16 cellular contexts compared by ENCODE assay signal in the genomic region with DNA sequence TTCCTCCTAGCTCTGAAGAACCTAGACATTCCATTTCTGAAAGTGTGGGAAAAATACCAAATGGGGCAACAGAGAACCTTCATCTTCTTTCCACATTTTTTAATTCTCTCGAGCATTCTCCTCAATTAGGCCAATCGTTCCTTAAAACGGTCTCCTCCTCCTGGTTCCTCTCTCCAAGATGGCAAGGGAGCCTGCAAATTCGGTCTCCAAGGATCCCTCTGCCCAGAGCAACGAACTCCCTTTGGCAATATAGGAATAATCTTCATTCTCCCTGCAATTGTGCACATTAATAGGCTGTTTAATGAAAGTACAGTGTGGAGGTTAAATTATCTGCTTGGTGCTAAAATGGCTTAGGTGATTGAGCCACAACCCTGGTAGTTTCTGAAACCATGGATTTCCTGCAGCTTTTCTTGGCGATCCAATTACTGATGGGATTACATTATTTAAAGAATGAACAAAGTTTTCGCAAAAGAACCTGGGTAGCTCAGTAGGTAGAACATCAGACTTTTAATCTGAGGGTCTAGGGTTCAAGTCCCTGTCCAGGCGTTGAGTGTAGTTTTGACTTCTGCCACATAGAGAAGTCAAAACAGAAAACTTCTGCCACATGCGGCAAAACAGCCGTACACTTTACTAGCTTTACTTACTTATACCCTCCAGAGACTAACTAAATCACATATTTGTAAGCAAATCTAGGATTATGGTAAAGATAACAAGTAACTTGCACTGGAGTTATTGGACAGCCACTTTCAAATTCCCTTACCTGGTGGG.
DNase-seq lines count a peak whose midpoint lies in the region; TF ChIP-seq lines count a peak whose summit lies in the region.
"Had no signal": no experiment of that assay in that cellular context is flagged by ENCODE, and none has a peak within 500 bp of the region (broad histone marks: within the 10 kb centered on the region; RNA-seq: fewer than 3 reads in every experiment).

No MANE protein-coding gene starts in this region.

- H3K36me3 ChIP-seq in GM06990 (ENCODE audit: control insufficient read depth, insufficient read depth, low read length) (no peaks in the 10 kb centered on the region), iPS-20b (ENCODE audit: insufficient read depth, low read depth, low read length) (no peaks in the 10 kb centered on the region)

- no peak overlapping the region for H3K9ac ChIP-seq in iPS-20b (ENCODE audit: low read depth, low read length)

- H3K9me3 Mint-ChIP-seq in endothelial cell (ENCODE audit: unreplicated experiment) = no peaks in the 10 kb centered on the region
- H3K9me3 Mint-ChIP-seq: activated CD4-positive, alpha-beta T cell treated with anti-CD3 and anti-CD28 coated beads, Interleukin-2, amount 10 ng/mL, durations not matched to agents 24 days and 14 days; activated T-cell treated with anti-CD3 and anti-CD28 coated beads, Interleukin-2, amount 50 U/mL, for 72 hours; T-helper 2 cell treated with Interferon-gamma antibody and Interleukin-4, amounts not matched to agents 5 μg/mL and 100 μg/mL, for 36 hours had no signal

- DNase-seq in GM06990 (ENCODE audit: extremely low read depth, insufficient read length) (peak; percentile 20), HT1080 (ENCODE audit: low read depth) (peak; percentile 88), RPMI8226 (peak; percentile 69), COLO668 (lab: John Stamatoyannopoulos, UW; ENCODE audit: unreplicated experiment) (no peak), C1 segment of cervical spinal cord (lab: John Stamatoyannopoulos, UW) (no peak), endothelial cell (ENCODE audit: low spot score) (no peak)
- DNase-seq: activated CD4-positive, alpha-beta T cell treated with anti-CD3 and anti-CD28 coated beads, Interleukin-2, amount 10 ng/mL, durations not matched to agents 24 days and 14 days; activated T-cell treated with anti-CD3 and anti-CD28 coated beads, Interleukin-2, amount 50 U/mL, for 72 hours; amygdala; immature natural killer cell; substantia nigra had no signal

- H3K4me3 ChIP-seq in GM06990 (replicated peaks; ENCODE audit: low read depth, low read length) = no peak overlapping the region
- peak overlapping the region; percentile 53; the same call in 1 of the 2 replicates for H3K4me3 ChIP-seq in iPS-20b (ENCODE audit: low read length)
- H3K4me3 ChIP-seq: coronary artery had no signal

- no peaks in the 10 kb centered on the region for H3K9me3 ChIP-seq in iPS-20b (ENCODE audit: insufficient read depth, low read depth, low read length)

- no peak overlapping the region for H3K27ac ChIP-seq in iPS-20b (ENCODE audit: low read length)
- H3K27ac ChIP-seq: coronary artery, RWPE1 had no signal

- H3K4me1 ChIP-seq in iPS-20b (ENCODE audit: insufficient read depth, low read length) = no peaks in the 10 kb centered on the region

- no peak overlapping the region for H3K4me3 Mint-ChIP-seq in endothelial cell (ENCODE audit: unreplicated experiment)
- H3K4me3 Mint-ChIP-seq: activated CD4-positive, alpha-beta T cell treated with anti-CD3 and anti-CD28 coated beads, Interleukin-2, amount 10 ng/mL, durations not matched to agents 24 days and 14 days; activated T-cell treated with anti-CD3 and anti-CD28 coated beads, Interleukin-2, amount 50 U/mL, for 72 hours; immature natural killer cell; mesothelial cell of epicardium; T-helper 2 cell treated with Interferon-gamma antibody and Interleukin-4, amounts not matched to agents 5 μg/mL and 100 μg/mL, for 36 hours had no signal

- no peaks in the 10 kb centered on the region for H3K27me3 Mint-ChIP-seq in endothelial cell (ENCODE audit: unreplicated experiment)

- no peak for TF ChIP-seq CTCF in GM06990 (IDR thresholded peaks at IDR 0.05; ENCODE audit: insufficient read depth, low read length, poor library complexity, severe bottlenecking)
- TF ChIP-seq CTCF in endothelial cell (IDR thresholded peaks at IDR 0.05; ENCODE audit: unreplicated experiment) = no peak

- H3K4me1 Mint-ChIP-seq in endothelial cell (ENCODE audit: unreplicated experiment) = no peaks in the 10 kb centered on the region
- H3K4me1 Mint-ChIP-seq: activated CD4-positive, alpha-beta T cell treated with anti-CD3 and anti-CD28 coated beads, Interleukin-2, amount 10 ng/mL, durations not matched to agents 24 days and 14 days; immature natural killer cell; mesothelial cell of epicardium had no signal

- no peak overlapping the region for H3K27ac Mint-ChIP-seq in endothelial cell (ENCODE audit: unreplicated experiment)
- H3K27ac Mint-ChIP-seq: activated CD4-positive, alpha-beta T cell treated with anti-CD3 and anti-CD28 coated beads, Interleukin-2, amount 10 ng/mL, durations not matched to agents 24 days and 14 days; activated T-cell treated with anti-CD3 and anti-CD28 coated beads, Interleukin-2, amount 50 U/mL, for 72 hours; immature natural killer cell; mesothelial cell of epicardium; T-helper 2 cell treated with Interferon-gamma antibody and Interleukin-4, amounts not matched to agents 5 μg/mL and 100 μg/mL, for 36 hours had no signal

- H3K36me3 Mint-ChIP-seq in endothelial cell (ENCODE audit: low read depth, unreplicated experiment) = no peaks in the 10 kb centered on the region
- H3K36me3 Mint-ChIP-seq: immature natural killer cell, mesothelial cell of epicardium had no signal

- H3K27me3 ChIP-seq in GM06990 (replicated peaks; ENCODE audit: control insufficient read depth, insufficient read depth, low read length) (no peaks in the 10 kb centered on the region), iPS-20b (ENCODE audit: insufficient read depth, low read length) (peaks cover 9% of the 10 kb centered on the region)

Comparison
In these comparisons a context has a peak if more than half of its experiments do, and no peak if none do; other contexts are left out.
1. DNase-seq: peak in GM06990 (single experiment), HT1080 (single experiment) and RPMI8226 (single experiment); none in COLO668 (single experiment), C1 segment of cervical spinal cord (0 of 14) and endothelial cell (single experiment).